In the genomic region with DNA sequence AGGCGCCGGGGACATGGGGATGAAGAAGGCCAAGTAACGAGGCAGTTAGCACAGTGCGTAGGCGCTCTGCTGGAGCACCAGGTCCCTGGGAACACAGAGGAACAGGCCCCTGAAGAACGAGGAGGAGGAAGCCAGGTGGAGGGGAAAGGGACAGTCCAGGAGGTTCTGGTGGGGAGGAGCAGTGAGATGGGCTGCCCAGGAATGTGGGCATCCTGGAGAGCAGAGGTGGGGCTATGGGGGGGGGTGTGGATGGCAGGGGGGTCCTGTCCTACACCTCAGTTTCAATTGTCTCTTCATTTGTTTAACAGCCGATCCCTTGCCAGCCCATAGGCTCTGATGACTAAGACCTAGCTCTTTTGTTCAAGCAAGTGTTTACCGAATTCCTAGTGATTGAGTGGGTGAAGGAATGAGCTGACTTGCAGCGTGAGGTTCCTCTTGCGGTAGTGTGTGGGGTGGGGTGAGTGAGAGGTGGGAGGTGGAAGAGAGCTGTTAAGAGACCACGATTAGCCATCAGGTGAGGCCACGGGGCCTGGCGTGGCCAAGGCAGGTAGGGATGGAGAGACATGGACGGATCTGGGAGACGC, we compare ENCODE assay signal across 8 cellular contexts. TPM values are rescaled to one million over a fixed set of nuclear protein-coding genes. Genes with fewer than 3 reads are reported as not detected.
DNase-seq lines count a peak whose midpoint lies in the region; ATAC-seq, FAIRE-seq and TF ChIP-seq lines count a peak whose summit lies in the region.

No MANE protein-coding gene starts in this region.

- H3K4me1 ChIP-seq in astrocyte (ENCODE audit: insufficient read depth, low read length) (peaks cover 28% of the 10 kb centered on the region), kidney (ENCODE audit: control insufficient read depth in 1 of 2, insufficient read depth in 1 of 2, low read depth in 1 of 2, low read length in 2 of 2) (peaks cover 9 to 35% of the 10 kb centered on the region in 2 donors), thoracic aorta (ENCODE audit: control insufficient read depth in 1 of 2, low read depth in 2 of 2) (peaks cover 75 to 81% of the 10 kb centered on the region in 2 donors)

- H3K9ac ChIP-seq in astrocyte (ENCODE audit: low read length), result peak overlapping the region; percentile 49
- H3K9ac ChIP-seq in kidney (ENCODE audit: low read length in 2 of 2), result no peak overlapping the region

- TF ChIP-seq CTCF in astrocyte (IDR thresholded peaks at IDR 0.05; ENCODE audit: insufficient read depth, low read depth, low read length) (no peak), kidney (IDR thresholded peaks at IDR 0.05; ENCODE audit: borderline replicate concordance, extremely low read depth, insufficient read depth) (no peak), thoracic aorta (IDR thresholded peaks at IDR 0.05) (no peak)

- peak overlapping the region; percentile 94 for H3K27ac Mint-ChIP-seq in activated CD4-positive, alpha-beta T cell treated with anti-CD3 and anti-CD28 coated beads, Interleukin-2, amount 10 ng/mL, durations not matched to agents 24 days and 14 days
- H3K27ac Mint-ChIP-seq in astrocyte (ENCODE audit: unreplicated experiment), result peak overlapping the region; percentile 83

- H3K36me3 ChIP-seq in astrocyte (ENCODE audit: insufficient read depth, low read length), result peaks cover 18% of the 10 kb centered on the region
- peaks cover 20 to 36% of the 10 kb centered on the region in 2 donors for H3K36me3 ChIP-seq in kidney (ENCODE audit: control insufficient read depth in 1 of 2, insufficient read depth in 2 of 2, low read length in 2 of 2)
- peaks cover 50% of the 10 kb centered on the region for H3K36me3 ChIP-seq in thoracic aorta

- H3K4me3 ChIP-seq in astrocyte (ENCODE audit: insufficient read depth, low read depth, low read length), result no peak overlapping the region
- H3K4me3 ChIP-seq in kidney (ENCODE audit: low read length in 2 of 2), result no peak overlapping the region
- H3K4me3 ChIP-seq in thoracic aorta, result peak overlapping the region; percentile 41

- H3K79me2 ChIP-seq in astrocyte (ENCODE audit: insufficient read depth, low read length), result peaks cover 64% of the 10 kb centered on the region

- peak overlapping the region; percentile 74 for H3K4me3 Mint-ChIP-seq in activated CD4-positive, alpha-beta T cell treated with anti-CD3 and anti-CD28 coated beads, Interleukin-2, amount 10 ng/mL, durations not matched to agents 24 days and 14 days
- peak overlapping the region; percentile 9 for H3K4me3 Mint-ChIP-seq in astrocyte (ENCODE audit: unreplicated experiment)

- DNase-seq in activated CD4-positive, alpha-beta T cell treated with anti-CD3 and anti-CD28 coated beads, Interleukin-2, amount 10 ng/mL, durations not matched to agents 24 days and 14 days, result no peak
- DNase-seq in activated CD4-positive, alpha-beta T cell treated with anti-CD3 and anti-CD28 coated beads, Interleukin-2, amount 50 U/mL, for 1 hour, result no peak
- DNase-seq in astrocyte (ENCODE audit: low read depth), result peak; percentile 97
- DNase-seq in kidney, result no peak
- no peak for DNase-seq in thoracic aorta (ENCODE audit: low spot score)
- DNase-seq in hippocampal formation (lab: John Stamatoyannopoulos, UW), result no peak

- intact Hi-C loops in activated CD4-positive, alpha-beta T cell treated with anti-CD3 and anti-CD28 coated beads, Interleukin-2, amount 10 ng/mL, durations not matched to agents 24 days and 14 days (cut with micrococcal nuclease), result loop anchor here (1.0 kb wide), 1 partner anchor 10 kb away; no protein-coding TSS in a partner anchor
- intact Hi-C loops in kidney (cut with DNase I), result no loop called here

- H4K20me1 ChIP-seq in astrocyte (ENCODE audit: insufficient read depth, low read length), result peaks cover 7% of the 10 kb centered on the region

- H3K27me3 Mint-ChIP-seq in activated CD4-positive, alpha-beta T cell treated with anti-CD3 and anti-CD28 coated beads, Interleukin-2, amount 10 ng/mL, durations not matched to agents 24 days and 14 days, result no peaks in the 10 kb centered on the region
- no peaks in the 10 kb centered on the region for H3K27me3 Mint-ChIP-seq in astrocyte (ENCODE audit: low read depth, unreplicated experiment)

- no peak for ATAC-seq in thoracic aorta (ENCODE audit: insufficient number of reproducible peaks, low FRiP score, low read depth)
- ATAC-seq in GM18870 (IDR thresholded peaks at IDR 0.05; ENCODE audit: unreplicated experiment), result no peak
- ATAC-seq in HG03025 (IDR thresholded peaks at IDR 0.05; ENCODE audit: low FRiP score, unreplicated experiment), result no peak

- H3K4me2 ChIP-seq in astrocyte (ENCODE audit: low read length), result peak overlapping the region; percentile 78

- H3K27me3 ChIP-seq in astrocyte (ENCODE audit: insufficient read depth, low read length) (no peaks in the 10 kb centered on the region), thoracic aorta (replicated peaks; ENCODE audit: insufficient read depth) (no peaks in the 10 kb centered on the region)

- FAIRE-seq in astrocyte (lab: Jason Lieb, UNC) (peak; percentile 84), kidney (lab: Jason Lieb, UNC) (no peak)

- H2AFZ ChIP-seq in astrocyte (ENCODE audit: low read depth, low read length), result no peak overlapping the region

- H3K27ac ChIP-seq in astrocyte (ENCODE audit: low read depth, low read length) (peak overlapping the region; percentile 83), kidney (ENCODE audit: low read depth in 2 of 2, low read length in 2 of 2) (peak overlapping the region; percentile 18 to 62), thoracic aorta (peak overlapping the region; percentile 96)

- H3K4me1 Mint-ChIP-seq in activated CD4-positive, alpha-beta T cell treated with anti-CD3 and anti-CD28 coated beads, Interleukin-2, amount 10 ng/mL, durations not matched to agents 24 days and 14 days, result peaks cover 44% of the 10 kb centered on the region
- H3K4me1 Mint-ChIP-seq in astrocyte (ENCODE audit: low read depth, unreplicated experiment), result peaks cover 29% of the 10 kb centered on the region

- peaks cover 48% of the 10 kb centered on the region for H3K36me3 Mint-ChIP-seq in activated CD4-positive, alpha-beta T cell treated with anti-CD3 and anti-CD28 coated beads, Interleukin-2, amount 10 ng/mL, durations not matched to agents 24 days and 14 days (ENCODE audit: low read depth)
- peaks cover 35% of the 10 kb centered on the region for H3K36me3 Mint-ChIP-seq in astrocyte (ENCODE audit: low read depth, unreplicated experiment)

- H3K9me3 ChIP-seq in astrocyte (ENCODE audit: insufficient read depth, low read depth, low read length) (no peaks in the 10 kb centered on the region), kidney (ENCODE audit: control insufficient read depth in 1 of 2, low read length in 2 of 2) (no peaks in the 10 kb centered on the region), thoracic aorta (no peaks in the 10 kb centered on the region)

- H3K9me3 Mint-ChIP-seq in activated CD4-positive, alpha-beta T cell treated with anti-CD3 and anti-CD28 coated beads, Interleukin-2, amount 10 ng/mL, durations not matched to agents 24 days and 14 days, result no peaks in the 10 kb centered on the region
- H3K9me3 Mint-ChIP-seq in astrocyte (ENCODE audit: unreplicated experiment), result no peaks in the 10 kb centered on the region

RNA-seq across cellular contexts. Expression of gene PHYHD1, which starts 8.4 kb away (rescaled TPM):
- total RNA-seq in activated CD4-positive, alpha-beta T cell treated with anti-CD3 and anti-CD28 coated beads, Interleukin-2, amount 10 ng/mL, durations not matched to agents 24 days and 14 days, result 0.45 and 0.47 TPM in 2 replicates
- 4.6 and 6.1 TPM in 2 replicates for total RNA-seq in astrocyte
- 59.0 TPM for total RNA-seq in kidney
- polyA plus RNA-seq in kidney (ENCODE audit: insufficient read depth, low read depth, low replicate concordance), result 122 TPM
- 10 to 100 TPM; 21.1 to 36.3 TPM for total RNA-seq in thoracic aorta

RNA-seq across cellular contexts. Expression of gene LRRC8A, which starts 30.4 kb away (rescaled TPM):
- total RNA-seq in activated CD4-positive, alpha-beta T cell treated with anti-CD3 and anti-CD28 coated beads, Interleukin-2, amount 10 ng/mL, durations not matched to agents 24 days and 14 days, result 27.7 and 28.4 TPM in 2 replicates
- total RNA-seq in astrocyte (103 and 104 TPM in 2 replicates), kidney (37.4 TPM), thoracic aorta (100 to 1,000 TPM; 125 to 161 TPM)
- 18.5 TPM for polyA plus RNA-seq in kidney (ENCODE audit: insufficient read depth, low read depth, low replicate concordance)

RNA-seq across cellular contexts. Expression of gene KYAT1, which starts 30.6 kb away (rescaled TPM):
- 11.7 and 14.4 TPM in 2 replicates for total RNA-seq in activated CD4-positive, alpha-beta T cell treated with anti-CD3 and anti-CD28 coated beads, Interleukin-2, amount 10 ng/mL, durations not matched to agents 24 days and 14 days
- total RNA-seq in astrocyte (9.3 and 10.1 TPM in 2 replicates), kidney (5.1 TPM), thoracic aorta (10 to 100 TPM in 1 of 2 donors, 1 to 10 TPM in 1; 5.4 to 14.2 TPM)
- 17.0 TPM for polyA plus RNA-seq in kidney (ENCODE audit: insufficient read depth, low read depth, low replicate concordance)

RNA-seq across cellular contexts. Expression of gene DOLK, which starts 35.0 kb away (rescaled TPM):
- 15.2 and 15.9 TPM in 2 replicates for total RNA-seq in activated CD4-positive, alpha-beta T cell treated with anti-CD3 and anti-CD28 coated beads, Interleukin-2, amount 10 ng/mL, durations not matched to agents 24 days and 14 days
- total RNA-seq in astrocyte (19.8 and 22.1 TPM in 2 replicates), kidney (13.9 TPM), thoracic aorta (10 to 100 TPM; 10.6 to 17.6 TPM)
- polyA plus RNA-seq in kidney (ENCODE audit: insufficient read depth, low read depth, low replicate concordance), result 17.0 TPM

RNA-seq across cellular contexts. Expression of gene NUP188, which starts 35.1 kb away (rescaled TPM):
- 162 and 176 TPM in 2 replicates for total RNA-seq in activated CD4-positive, alpha-beta T cell treated with anti-CD3 and anti-CD28 coated beads, Interleukin-2, amount 10 ng/mL, durations not matched to agents 24 days and 14 days
- total RNA-seq in astrocyte (40.4 and 45.6 TPM in 2 replicates), kidney (27.9 TPM), thoracic aorta (100 to 1,000 TPM in 1 of 2 donors, 10 to 100 TPM in 1; 75.7 to 106 TPM)
- polyA plus RNA-seq in kidney (ENCODE audit: insufficient read depth, low read depth, low replicate concordance), result 6.4 TPM

Comparison
In these comparisons a context has a peak if more than half of its experiments do, and no peak if none do; other contexts are left out.
1. H3K27ac ChIP-seq: peak in every context shown above with its lines; median percentile 96 in thoracic aorta; 83 in astrocyte; 40 in kidney.